In the genomic region with DNA sequence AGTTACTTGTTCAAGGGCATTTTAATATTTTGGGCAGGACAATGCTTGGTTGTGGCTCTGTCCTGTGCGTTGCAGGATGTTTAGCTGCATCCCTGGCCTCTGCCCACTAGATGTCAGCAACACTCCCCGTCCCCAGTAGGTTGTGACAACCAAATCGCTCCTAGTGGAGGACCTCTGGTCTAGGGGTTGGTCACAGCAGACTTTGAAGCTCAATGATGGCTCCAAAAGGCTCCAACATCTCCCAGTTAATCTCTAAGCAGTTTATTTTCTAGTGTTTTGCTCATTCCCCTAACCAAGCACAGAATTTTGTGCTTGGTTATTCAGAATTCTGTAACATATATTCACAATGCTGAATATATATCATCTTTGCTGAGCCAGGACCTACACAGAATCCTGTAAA, we compare ENCODE assay signal across 7 cellular contexts.
DNase-seq lines count a peak whose midpoint lies in the region; ATAC-seq and TF ChIP-seq lines count a peak whose summit lies in the region.

No MANE protein-coding gene starts in this region.

- H3K9me2 ChIP-seq in Karpas-422 (replicated peaks; ENCODE audit: insufficient read depth, low read length) (no peaks in the 10 kb centered on the region), SK-N-SH (no peaks in the 10 kb centered on the region)

- POLR2A ChIA-PET in SK-N-SH (lab: Yijun Ruan, JAX), result no interaction called here
- POLR2A ChIA-PET in activated naive CD8-positive, alpha-beta T cell treated with anti-CD3 and anti-CD28 coated beads, Interleukin-2, amount 10 ng/mL, durations not matched to agents 7 days and 5 days (lab: Charles Lee), result interaction anchor here (0.7 to 1.0 kb wide), 2 partner anchors 21 to 118 kb away, joined by 3 read pairs; no protein-coding TSS in a partner anchor

- H3K27me3 ChIP-seq in Karpas-422 (ENCODE audit: low read length), result no peaks in the 10 kb centered on the region
- no peaks in the 10 kb centered on the region for H3K27me3 ChIP-seq in SK-N-SH (ENCODE audit: insufficient read depth)
- no peaks in the 10 kb centered on the region for H3K27me3 ChIP-seq in gastrocnemius medialis

- no peaks in the 10 kb centered on the region for H3K4me1 ChIP-seq in Karpas-422 (ENCODE audit: low read length)
- peaks cover 0 to 5% of the 10 kb centered on the region in 2 experiments; a peak in 1 of 4 replicates for H3K4me1 ChIP-seq in SK-N-SH (ENCODE audit: control insufficient read depth in 1 of 2, insufficient read depth in 2 of 2, low read depth in 1 of 2, low read length in 1 of 2)
- no peaks in the 10 kb centered on the region for H3K4me1 ChIP-seq in gastrocnemius medialis

- TF ChIP-seq RAD21 in SK-N-SH (IDR thresholded peaks at IDR 0.05; ENCODE audit: low read length), result peak; percentile 78

- intact Hi-C loops in left cardiac atrium (cut with DNase I) (no loop called here), gastrocnemius medialis (cut with DNase I; ENCODE audit: low total_unique reads) (loop anchor here (5.0 kb wide), 1 partner anchor 230 kb away; no protein-coding TSS in a partner anchor)

- no peak for TF ChIP-seq POLR2A in gastrocnemius medialis (IDR thresholded peaks at IDR 0.05)

- H3K79me2 ChIP-seq in Karpas-422 (ENCODE audit: low read length) (no peaks in the 10 kb centered on the region), SK-N-SH (ENCODE audit: insufficient read depth) (no peaks in the 10 kb centered on the region)

- H3K27ac ChIP-seq in Karpas-422 (ENCODE audit: low read length), result no peak overlapping the region
- H3K27ac ChIP-seq in SK-N-SH (ENCODE audit: low read depth in 2 of 2, low read length in 1 of 2), result no peak overlapping the region
- no peak overlapping the region for H3K27ac ChIP-seq in gastrocnemius medialis

- TF ChIP-seq CTCF in GM12865 (IDR thresholded peaks at IDR 0.05; ENCODE audit: insufficient read depth, low read depth, low read length, missing control alignments) (peak; percentile 95), SK-N-SH (IDR thresholded peaks at IDR 0.05) (peak; percentile 89), gastrocnemius medialis (IDR thresholded peaks at IDR 0.05 in 4 of 5, conservative IDR thresholded peaks at IDR 0.05 in 1 of 5) (peak in 4 of 5 experiments; percentile 10 to 72 (median 46))

- H3F3A ChIP-seq in SK-N-SH (replicated peaks; ENCODE audit: insufficient read depth), result no peaks in the 10 kb centered on the region

- peaks cover 16% of the 10 kb centered on the region for H3K27me3 Mint-ChIP-seq in activated naive CD8-positive, alpha-beta T cell treated with anti-CD3 and anti-CD28 coated beads, Interleukin-2, amount 10 ng/mL, durations not matched to agents 7 days and 5 days

- H3K27ac Mint-ChIP-seq in activated naive CD8-positive, alpha-beta T cell treated with anti-CD3 and anti-CD28 coated beads, Interleukin-2, amount 10 ng/mL, durations not matched to agents 7 days and 5 days, result no peak overlapping the region

- ATAC-seq in activated naive CD8-positive, alpha-beta T cell treated with anti-CD3 and anti-CD28 coated beads, Interleukin-2, amount 10 ng/mL, durations not matched to agents 7 days and 5 days (ENCODE audit: low read depth), result peak; percentile 95
- ATAC-seq in left cardiac atrium (peak; percentile 82 to 83), gastrocnemius medialis (peak in 1 of 2 donors; percentile 44)

- no peak overlapping the region for H3K4me3 Mint-ChIP-seq in activated naive CD8-positive, alpha-beta T cell treated with anti-CD3 and anti-CD28 coated beads, Interleukin-2, amount 10 ng/mL, durations not matched to agents 7 days and 5 days

- WGBS in SK-N-SH (ENCODE audit: low lambda C conversion rate), result 9% methylated on average over 3 of the region's 3 CpGs

- DNase-seq in GM12865 (ENCODE audit: low read depth) (peak; percentile 77), H4 (ENCODE audit: low spot score) (peak; percentile 69), Karpas-422 (peak; percentile 89), SK-N-SH (peak; percentile 80), left cardiac atrium (peak; percentile 45), gastrocnemius medialis (no peak)
- peak; percentile 51 for DNase-seq in activated naive CD8-positive, alpha-beta T cell treated with anti-CD3 and anti-CD28 coated beads, Interleukin-2, amount 10 ng/mL, durations not matched to agents 7 days and 5 days

- H4K20me1 ChIP-seq in Karpas-422 (ENCODE audit: insufficient read depth, low read depth, low read length) (no peaks in the 10 kb centered on the region), SK-N-SH (ENCODE audit: insufficient read depth) (no peaks in the 10 kb centered on the region)

- no peaks in the 10 kb centered on the region for H3K9me3 ChIP-seq in Karpas-422 (ENCODE audit: low read length)
- no peaks in the 10 kb centered on the region for H3K9me3 ChIP-seq in SK-N-SH
- H3K9me3 ChIP-seq in gastrocnemius medialis, result no peaks in the 10 kb centered on the region

- peaks cover 13% of the 10 kb centered on the region for H3K4me1 Mint-ChIP-seq in activated naive CD8-positive, alpha-beta T cell treated with anti-CD3 and anti-CD28 coated beads, Interleukin-2, amount 10 ng/mL, durations not matched to agents 7 days and 5 days

- H3K36me3 Mint-ChIP-seq in activated naive CD8-positive, alpha-beta T cell treated with anti-CD3 and anti-CD28 coated beads, Interleukin-2, amount 10 ng/mL, durations not matched to agents 7 days and 5 days, result no peaks in the 10 kb centered on the region

- H3K9me3 Mint-ChIP-seq in activated naive CD8-positive, alpha-beta T cell treated with anti-CD3 and anti-CD28 coated beads, Interleukin-2, amount 10 ng/mL, durations not matched to agents 7 days and 5 days, result no peaks in the 10 kb centered on the region

- H2AFZ ChIP-seq in Karpas-422 (ENCODE audit: low read length) (no peak overlapping the region), SK-N-SH (ENCODE audit: low read depth) (no peak overlapping the region; the same call in 1 of the 2 replicates)

- H3K4me2 ChIP-seq in Karpas-422 (ENCODE audit: low read depth, low read length, poor library complexity, severe bottlenecking), result no peak overlapping the region
- no peak overlapping the region for H3K4me2 ChIP-seq in SK-N-SH

- no peak overlapping the region for H3K9ac ChIP-seq in Karpas-422 (ENCODE audit: low read length)
- H3K9ac ChIP-seq in SK-N-SH, result no peak overlapping the region

- in situ Hi-C loops in gastrocnemius medialis (cut with MboI; ENCODE audit: low sequenced_read_pairs in 4 of 4), result loop anchor here in 3 of 4 donors (10.0 to 25.0 kb wide), 2 partner anchors 232 to 235 kb away; no protein-coding TSS in a partner anchor

- no peak overlapping the region for H3K4me3 ChIP-seq in GM12865 (ENCODE audit: low read depth, low read length)
- H3K4me3 ChIP-seq in Karpas-422 (ENCODE audit: low read length), result no peak overlapping the region
- no peak overlapping the region; a peak in 1 of 4 replicates for H3K4me3 ChIP-seq in SK-N-SH (ENCODE audit: low read depth in 2 of 2, low read length in 1 of 2)
- H3K4me3 ChIP-seq in gastrocnemius medialis, result no peak overlapping the region

- CTCF ChIA-PET in SK-N-SH (lab: Yijun Ruan, JAX), result interaction anchor here (0.6 to 8.0 kb wide), 60 partner anchors 9 to 1400 kb away, joined by 3 to 93 read pairs (median 4); a partner anchor contains a TSS

- TF ChIP-seq EP300 in SK-N-SH (IDR thresholded peaks at IDR 0.05; ENCODE audit: borderline replicate concordance in 1 of 2, low read depth in 1 of 2, low read length in 1 of 2), result no peak

- H3K36me3 ChIP-seq in Karpas-422 (ENCODE audit: insufficient read depth, low read length), result no peaks in the 10 kb centered on the region
- H3K36me3 ChIP-seq in SK-N-SH (replicated peaks in 1 of 2; ENCODE audit: control insufficient read depth in 1 of 2, insufficient read depth in 2 of 2, low read length in 1 of 2), result no peaks in the 10 kb centered on the region
- no peaks in the 10 kb centered on the region for H3K36me3 ChIP-seq in gastrocnemius medialis

TF ChIP-seq in SK-N-SH, 30 proteins besides CTCF, POLR2A, EP300 and RAD21:
- TF ChIP-seq SMC3 (IDR thresholded peaks at IDR 0.05; ENCODE audit: low read depth, low read length) (peak; percentile 75), CHD2 (IDR thresholded peaks at IDR 0.05; ENCODE audit: low read length, partially characterized antibody) (peak; percentile 22), TCF12 (IDR thresholded peaks at IDR 0.05) (no peak), RFX5 (IDR thresholded peaks at IDR 0.05; ENCODE audit: low read length) (peak; percentile 33; the same call in 1 of the 2 replicates), TEAD4 (IDR thresholded peaks at IDR 0.05; ENCODE audit: borderline replicate concordance, insufficient read depth) (no peak), RXRA (IDR thresholded peaks at IDR 0.05; ENCODE audit: borderline replicate concordance, low read depth) (no peak)
- TF ChIP-seq, protein P1, sequence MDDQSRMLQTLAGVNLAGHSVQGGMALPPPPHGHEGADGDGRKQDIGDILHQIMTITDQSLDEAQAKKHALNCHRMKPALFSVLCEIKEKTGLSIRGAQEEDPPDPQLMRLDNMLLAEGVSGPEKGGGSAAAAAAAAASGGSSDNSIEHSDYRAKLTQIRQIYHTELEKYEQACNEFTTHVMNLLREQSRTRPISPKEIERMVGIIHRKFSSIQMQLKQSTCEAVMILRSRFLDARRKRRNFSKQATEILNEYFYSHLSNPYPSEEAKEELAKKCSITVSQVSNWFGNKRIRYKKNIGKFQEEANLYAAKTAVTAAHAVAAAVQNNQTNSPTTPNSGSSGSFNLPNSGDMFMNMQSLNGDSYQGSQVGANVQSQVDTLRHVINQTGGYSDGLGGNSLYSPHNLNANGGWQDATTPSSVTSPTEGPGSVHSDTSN (IDR thresholded peaks at IDR 0.05), result no peak

Comparison
In these comparisons a context has a peak if more than half of its experiments do, and no peak if none do; other contexts are left out.
1. DNase-seq: peak in GM12865 (single experiment), H4 (single experiment), Karpas-422 (single experiment), SK-N-SH (single experiment), activated naive CD8-positive, alpha-beta T cell treated with anti-CD3 and anti-CD28 coated beads, Interleukin-2, amount 10 ng/mL, durations not matched to agents 7 days and 5 days (single experiment) and left cardiac atrium (single experiment); none in gastrocnemius medialis (0 of 2).
2. Peak in every context shown above with its lines, with median percentiles within 50 percentile points of each other: CTCF ChIP-seq.